ENCODE assay signal across 1 cellular context in genomic region chr5:56607551-56607950, GRCh38.
TF ChIP-seq lines count a peak whose summit lies in the region.

No MANE protein-coding gene starts in this region.

TF ChIP-seq in HepG2, 621 proteins besides CTCF, POLR2A, EP300 and RAD21 (continued from another document):
- TF ChIP-seq HOMEZ (CRISPR knock-in tag; IDR thresholded peaks at IDR 0.05; ENCODE audit: low read depth), result no peak
